Comparison of ENCODE assay signal across 19 cellular contexts in genomic region chr9:124356745-124357390, GRCh38. TPM values are rescaled to one million over a fixed set of nuclear protein-coding genes. Genes with fewer than 3 reads are reported as not detected.
DNase-seq lines count a peak whose midpoint lies in the region; ATAC-seq and TF ChIP-seq lines count a peak whose summit lies in the region.
"Had no signal": no experiment of that assay in that cellular context is flagged by ENCODE, and none has a peak within 500 bp of the region (broad histone marks: within the 10 kb centered on the region; RNA-seq: fewer than 3 reads in every experiment).

No MANE protein-coding gene starts in this region.

- in situ Hi-C loops in GM13976 (cut with MboI; ENCODE audit: low sequenced_read_pairs, unreplicated experiment), result no loop called here

- H3K36me3 Mint-ChIP-seq in CD4-positive, CD25-positive, alpha-beta regulatory T cell, result peaks cover 30% of the 10 kb centered on the region
- peaks cover 5% of the 10 kb centered on the region for H3K36me3 Mint-ChIP-seq in activated naive CD8-positive, alpha-beta T cell
- H3K36me3 Mint-ChIP-seq in naive thymus-derived CD8-positive, alpha-beta T cell, result peaks cover 0 to 51% (median 9%) of the 10 kb centered on the region in 3 donors

- H3K4me1 Mint-ChIP-seq in CD4-positive, CD25-positive, alpha-beta regulatory T cell, result peaks cover 5 to 48% (median 34%) of the 10 kb centered on the region in 4 donors
- peaks cover 43% of the 10 kb centered on the region for H3K4me1 Mint-ChIP-seq in activated naive CD8-positive, alpha-beta T cell (ENCODE audit: low read depth)
- H3K4me1 Mint-ChIP-seq in naive thymus-derived CD8-positive, alpha-beta T cell, result peaks cover 24 to 51% (median 43%) of the 10 kb centered on the region in 4 donors

- peak overlapping the region; percentile 17 for H3K27ac ChIP-seq in CD4-positive, CD25-positive, alpha-beta regulatory T cell (ENCODE audit: insufficient read depth, low read length, poor library complexity, severe bottlenecking)
- H3K27ac ChIP-seq in HL-60 (replicated peaks) (peak overlapping the region; percentile 44), left lung (no peak overlapping the region)

- H3K36me3 ChIP-seq in CD4-positive, CD25-positive, alpha-beta regulatory T cell (ENCODE audit: control insufficient read depth, insufficient read depth, low read length), result peaks cover 46% of the 10 kb centered on the region
- H3K36me3 ChIP-seq in left lung, result peaks cover 0 to 66% of the 10 kb centered on the region in 2 donors

- H3K4me3 Mint-ChIP-seq in CD4-positive, CD25-positive, alpha-beta regulatory T cell, result no peak overlapping the region
- H3K4me3 Mint-ChIP-seq in activated naive CD8-positive, alpha-beta T cell, result no peak overlapping the region
- H3K4me3 Mint-ChIP-seq in naive thymus-derived CD8-positive, alpha-beta T cell, result no peak overlapping the region
- H3K4me3 Mint-ChIP-seq: nephron; T-helper 1 cell treated with Interleukin-12 subunit alpha and Interleukin-12 subunit beta and Interleukin-4 antibody, amounts not matched to agents 30 μg/mL and 1 μg/mL, for 36 hours had no signal

- H3K27me3 ChIP-seq in CD4-positive, CD25-positive, alpha-beta regulatory T cell (ENCODE audit: control insufficient read depth, insufficient read depth, low read length), result no peaks in the 10 kb centered on the region
- H3K27me3 ChIP-seq in HL-60 (ENCODE audit: insufficient read depth, poor library complexity, severe bottlenecking) (no peaks in the 10 kb centered on the region), left lung (no peaks in the 10 kb centered on the region)
- H3K27me3 ChIP-seq: BE2C, breast epithelium had no signal

- H3K27ac Mint-ChIP-seq in CD4-positive, CD25-positive, alpha-beta regulatory T cell, result peak overlapping the region in 2 of 3 donors; percentile 78 to 90
- peak overlapping the region; percentile 64 for H3K27ac Mint-ChIP-seq in activated naive CD8-positive, alpha-beta T cell
- H3K27ac Mint-ChIP-seq in naive thymus-derived CD8-positive, alpha-beta T cell, result peak overlapping the region in 9 of 10 donors; percentile 31 to 91 (median 66)
- H3K27ac Mint-ChIP-seq: nephron; T-helper 1 cell treated with Interleukin-12 subunit alpha and Interleukin-12 subunit beta and Interleukin-4 antibody, amounts not matched to agents 30 μg/mL and 1 μg/mL, for 36 hours had no signal

- intact Hi-C loops in left lung (cut with DNase I), result no loop called here

- no peaks in the 10 kb centered on the region for H3K27me3 Mint-ChIP-seq in CD4-positive, CD25-positive, alpha-beta regulatory T cell
- H3K27me3 Mint-ChIP-seq in activated naive CD8-positive, alpha-beta T cell, result no peaks in the 10 kb centered on the region
- no peaks in the 10 kb centered on the region for H3K27me3 Mint-ChIP-seq in naive thymus-derived CD8-positive, alpha-beta T cell

- no peak overlapping the region for H3K4me3 ChIP-seq in CD4-positive, CD25-positive, alpha-beta regulatory T cell (ENCODE audit: low read depth, low read length)
- H3K4me3 ChIP-seq in HL-60 (replicated peaks; ENCODE audit: insufficient read depth, low read length) (no peak overlapping the region), left lung (no peak overlapping the region)
- H3K4me3 ChIP-seq: breast epithelium had no signal

- peak in 1 of 3 donors; percentile 18 for DNase-seq in CD4-positive, CD25-positive, alpha-beta regulatory T cell
- DNase-seq in HL-60 (ENCODE audit: low read depth in 1 of 2, low spot score in 1 of 2), result no peak
- no peak for DNase-seq in naive thymus-derived CD8-positive, alpha-beta T cell
- DNase-seq in NCI-H1092 treated with DMSO at 0.1 percent for 48 hours (lab: John Stamatoyannopoulos, UW), result no peak
- no peak for DNase-seq in T-helper 9 cell
- DNase-seq in GM13976 (ENCODE audit: low spot score), result no peak
- DNase-seq in left lung, result no peak
- DNase-seq: activated CD4-positive, alpha-beta T cell treated with anti-CD3 and anti-CD28 coated beads, Interleukin-2, amount 50 U/mL, for 1 hour; activated gamma-delta T cell; BE2C; DMS79 treated with DMSO at 0.1 percent for 48 hours; effector CD8-positive, alpha-beta T cell; GOT3; NCI-H2081; RPMI8226 had no signal

- TF ChIP-seq CTCF in HL-60 (IDR thresholded peaks at IDR 0.05; ENCODE audit: insufficient read depth, low read length), result no peak
- TF ChIP-seq CTCF in GM13976 (IDR thresholded peaks at IDR 0.05; ENCODE audit: borderline replicate concordance, control extremely low read depth, extremely low read depth, insufficient read depth, missing control alignments), result no peak
- no peak for TF ChIP-seq CTCF in left lung (IDR thresholded peaks at IDR 0.05)

- no peaks in the 10 kb centered on the region for H3K9me3 ChIP-seq in CD4-positive, CD25-positive, alpha-beta regulatory T cell (ENCODE audit: control insufficient read depth in 2 of 2, low read length in 2 of 2)
- H3K9me3 ChIP-seq in left lung, result no peaks in the 10 kb centered on the region
- H3K9me3 ChIP-seq: BE2C, breast epithelium had no signal

- peaks cover 7% of the 10 kb centered on the region for H3K4me1 ChIP-seq in CD4-positive, CD25-positive, alpha-beta regulatory T cell (ENCODE audit: control insufficient read depth, insufficient read depth, low read length, poor library complexity, severe bottlenecking)
- peaks cover 0 to 5% of the 10 kb centered on the region in 2 donors for H3K4me1 ChIP-seq in left lung
- H3K4me1 ChIP-seq: BE2C, breast epithelium had no signal

- no peaks in the 10 kb centered on the region for H3K9me3 Mint-ChIP-seq in CD4-positive, CD25-positive, alpha-beta regulatory T cell
- H3K9me3 Mint-ChIP-seq in activated naive CD8-positive, alpha-beta T cell (ENCODE audit: low read depth), result no peaks in the 10 kb centered on the region
- H3K9me3 Mint-ChIP-seq in naive thymus-derived CD8-positive, alpha-beta T cell, result no peaks in the 10 kb centered on the region
- H3K9me3 Mint-ChIP-seq: nephron; T-helper 1 cell treated with Interleukin-12 subunit alpha and Interleukin-12 subunit beta and Interleukin-4 antibody, amounts not matched to agents 30 μg/mL and 1 μg/mL, for 36 hours had no signal

- POLR2A ChIA-PET in naive thymus-derived CD8-positive, alpha-beta T cell (lab: Charles Lee), result no interaction called here

- no peak for ATAC-seq in CD4-positive, CD25-positive, alpha-beta regulatory T cell (ENCODE audit: low read depth in 2 of 2)
- no peak for ATAC-seq in naive thymus-derived CD8-positive, alpha-beta T cell
- ATAC-seq in left lung, result no peak

RNA-seq across cellular contexts. Expression of gene PSMB7, which starts 58.4 kb away (rescaled TPM):
- total RNA-seq in CD4-positive, CD25-positive, alpha-beta regulatory T cell, result 84.2 TPM
- 100 to 1,000 TPM; 181 to 225 (median 198) TPM for polyA plus RNA-seq in CD4-positive, CD25-positive, alpha-beta regulatory T cell
- total RNA-seq in naive thymus-derived CD8-positive, alpha-beta T cell, result 10 to 100 TPM; 63.6 to 65.6 TPM
- polyA plus RNA-seq in naive thymus-derived CD8-positive, alpha-beta T cell, result 100 to 1,000 TPM; 173 to 187 (median 175) TPM
- total RNA-seq in left lung, result 100 to 1,000 TPM in 1 of 2 donors, 10 to 100 TPM in 1; 86.3 to 128 TPM

Comparison
In these comparisons a context has a peak if more than half of its experiments do, and no peak if none do; other contexts are left out.
1. H3K27ac ChIP-seq: peak in CD4-positive, CD25-positive, alpha-beta regulatory T cell (single experiment) and HL-60 (single experiment); none in left lung (0 of 2).
2. Peak in every context shown above with its lines, with median percentiles within 50 percentile points of each other: H3K27ac Mint-ChIP-seq.